In genomic region chr14:22897357-22897756, GRCh38 we compare ENCODE assay signal across 1 cellular context.
TF ChIP-seq lines count a peak whose summit lies in the region.

No MANE protein-coding gene starts in this region.

TF ChIP-seq in K562, 482 proteins besides CTCF, POLR2A, EP300 and RAD21 (continues in another document):
- TF ChIP-seq, protein P1, sequence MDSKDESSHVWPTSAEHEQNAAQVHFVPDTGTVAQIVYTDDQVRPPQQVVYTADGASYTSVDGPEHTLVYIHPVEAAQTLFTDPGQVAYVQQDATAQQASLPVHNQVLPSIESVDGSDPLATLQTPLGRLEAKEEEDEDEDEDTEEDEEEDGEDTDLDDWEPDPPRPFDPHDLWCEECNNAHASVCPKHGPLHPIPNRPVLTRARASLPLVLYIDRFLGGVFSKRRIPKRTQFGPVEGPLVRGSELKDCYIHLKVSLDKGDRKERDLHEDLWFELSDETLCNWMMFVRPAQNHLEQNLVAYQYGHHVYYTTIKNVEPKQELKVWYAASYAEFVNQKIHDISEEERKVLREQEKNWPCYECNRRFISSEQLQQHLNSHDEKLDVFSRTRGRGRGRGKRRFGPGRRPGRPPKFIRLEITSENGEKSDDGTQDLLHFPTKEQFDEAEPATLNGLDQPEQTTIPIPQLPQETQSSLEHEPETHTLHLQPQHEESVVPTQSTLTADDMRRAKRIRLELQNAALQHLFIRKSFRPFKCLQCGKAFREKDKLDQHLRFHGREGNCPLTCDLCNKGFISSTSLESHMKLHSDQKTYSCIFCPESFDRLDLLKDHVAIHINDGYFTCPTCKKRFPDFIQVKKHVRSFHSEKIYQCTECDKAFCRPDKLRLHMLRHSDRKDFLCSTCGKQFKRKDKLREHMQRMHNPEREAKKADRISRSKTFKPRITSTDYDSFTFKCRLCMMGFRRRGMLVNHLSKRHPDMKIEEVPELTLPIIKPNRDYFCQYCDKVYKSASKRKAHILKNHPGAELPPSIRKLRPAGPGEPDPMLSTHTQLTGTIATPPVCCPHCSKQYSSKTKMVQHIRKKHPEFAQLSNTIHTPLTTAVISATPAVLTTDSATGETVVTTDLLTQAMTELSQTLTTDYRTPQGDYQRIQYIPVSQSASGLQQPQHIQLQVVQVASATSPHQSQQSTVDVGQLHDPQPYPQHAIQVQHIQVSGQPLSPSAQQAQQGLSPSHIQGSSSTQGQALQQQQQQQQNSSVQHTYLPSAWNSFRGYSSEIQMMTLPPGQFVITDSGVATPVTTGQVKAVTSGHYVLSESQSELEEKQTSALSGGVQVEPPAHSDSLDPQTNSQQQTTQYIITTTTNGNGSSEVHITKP (IDR thresholded peaks at IDR 0.05; ENCODE audit: partially characterized antibody), result no peak
- TF ChIP-seq MTA3 (IDR thresholded peaks at IDR 0.05; ENCODE audit: borderline replicate concordance), result peak; percentile 71; the same call in 1 of the 2 replicates
- TF ChIP-seq TEAD2 (tag; IDR thresholded peaks at IDR 0.05), result no peak
- no peak for TF ChIP-seq RB1 (IDR thresholded peaks at IDR 0.05; ENCODE audit: low read depth)
- TF ChIP-seq, protein P2, sequence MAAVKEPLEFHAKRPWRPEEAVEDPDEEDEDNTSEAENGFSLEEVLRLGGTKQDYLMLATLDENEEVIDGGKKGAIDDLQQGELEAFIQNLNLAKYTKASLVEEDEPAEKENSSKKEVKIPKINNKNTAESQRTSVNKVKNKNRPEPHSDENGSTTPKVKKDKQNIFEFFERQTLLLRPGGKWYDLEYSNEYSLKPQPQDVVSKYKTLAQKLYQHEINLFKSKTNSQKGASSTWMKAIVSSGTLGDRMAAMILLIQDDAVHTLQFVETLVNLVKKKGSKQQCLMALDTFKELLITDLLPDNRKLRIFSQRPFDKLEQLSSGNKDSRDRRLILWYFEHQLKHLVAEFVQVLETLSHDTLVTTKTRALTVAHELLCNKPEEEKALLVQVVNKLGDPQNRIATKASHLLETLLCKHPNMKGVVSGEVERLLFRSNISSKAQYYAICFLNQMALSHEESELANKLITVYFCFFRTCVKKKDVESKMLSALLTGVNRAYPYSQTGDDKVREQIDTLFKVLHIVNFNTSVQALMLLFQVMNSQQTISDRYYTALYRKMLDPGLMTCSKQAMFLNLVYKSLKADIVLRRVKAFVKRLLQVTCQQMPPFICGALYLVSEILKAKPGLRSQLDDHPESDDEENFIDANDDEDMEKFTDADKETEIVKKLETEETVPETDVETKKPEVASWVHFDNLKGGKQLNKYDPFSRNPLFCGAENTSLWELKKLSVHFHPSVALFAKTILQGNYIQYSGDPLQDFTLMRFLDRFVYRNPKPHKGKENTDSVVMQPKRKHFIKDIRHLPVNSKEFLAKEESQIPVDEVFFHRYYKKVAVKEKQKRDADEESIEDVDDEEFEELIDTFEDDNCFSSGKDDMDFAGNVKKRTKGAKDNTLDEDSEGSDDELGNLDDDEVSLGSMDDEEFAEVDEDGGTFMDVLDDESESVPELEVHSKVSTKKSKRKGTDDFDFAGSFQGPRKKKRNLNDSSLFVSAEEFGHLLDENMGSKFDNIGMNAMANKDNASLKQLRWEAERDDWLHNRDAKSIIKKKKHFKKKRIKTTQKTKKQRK (IDR thresholded peaks at IDR 0.05; ENCODE audit: borderline replicate concordance, low read depth, low read length), result no peak
- TF ChIP-seq, protein P3, sequence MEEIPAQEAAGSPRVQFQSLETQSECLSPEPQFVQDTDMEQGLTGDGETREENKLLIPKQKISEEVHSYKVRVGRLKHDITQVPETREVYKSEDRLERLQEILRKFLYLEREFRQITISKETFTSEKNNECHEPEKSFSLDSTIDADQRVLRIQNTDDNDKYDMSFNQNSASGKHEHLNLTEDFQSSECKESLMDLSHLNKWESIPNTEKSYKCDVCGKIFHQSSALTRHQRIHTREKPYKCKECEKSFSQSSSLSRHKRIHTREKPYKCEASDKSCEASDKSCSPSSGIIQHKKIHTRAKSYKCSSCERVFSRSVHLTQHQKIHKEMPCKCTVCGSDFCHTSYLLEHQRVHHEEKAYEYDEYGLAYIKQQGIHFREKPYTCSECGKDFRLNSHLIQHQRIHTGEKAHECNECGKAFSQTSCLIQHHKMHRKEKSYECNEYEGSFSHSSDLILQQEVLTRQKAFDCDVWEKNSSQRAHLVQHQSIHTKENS (CRISPR knock-in tag; IDR thresholded peaks at IDR 0.05), result no peak
- no peak for TF ChIP-seq ZC3H8 (IDR thresholded peaks at IDR 0.05)
- TF ChIP-seq KAT2B (IDR thresholded peaks at IDR 0.05; ENCODE audit: low read depth, low read length), result no peak
- no peak for TF ChIP-seq ZNF121 (CRISPR knock-in tag; conservative IDR thresholded peaks at IDR 0.05)
- 0 out of 2 replicates have a peak, but pooled peaks have one; percentile 52 for TF ChIP-seq CREB3 (tag; conservative IDR thresholded peaks at IDR 0.05; ENCODE audit: low read depth)
- no peak for TF ChIP-seq FOS (IDR thresholded peaks at IDR 0.05; ENCODE audit: extremely low read depth, insufficient read length)
- TF ChIP-seq NUFIP1 (IDR thresholded peaks at IDR 0.05; ENCODE audit: partially characterized antibody), result no peak
- no peak for TF ChIP-seq RHOXF2B (CRISPR knock-in tag; conservative IDR thresholded peaks at IDR 0.05)
- TF ChIP-seq ZNF551 (CRISPR knock-in tag; IDR thresholded peaks at IDR 0.05), result no peak
- no peak for TF ChIP-seq ZNF766 (CRISPR knock-in tag; conservative IDR thresholded peaks at IDR 0.05)
- no peak for TF ChIP-seq ZC3H4 (CRISPR knock-in tag; IDR thresholded peaks at IDR 0.05; ENCODE audit: borderline replicate concordance)
- no peak for TF ChIP-seq ELF1 (tag; IDR thresholded peaks at IDR 0.05)
- TF ChIP-seq, protein P4, sequence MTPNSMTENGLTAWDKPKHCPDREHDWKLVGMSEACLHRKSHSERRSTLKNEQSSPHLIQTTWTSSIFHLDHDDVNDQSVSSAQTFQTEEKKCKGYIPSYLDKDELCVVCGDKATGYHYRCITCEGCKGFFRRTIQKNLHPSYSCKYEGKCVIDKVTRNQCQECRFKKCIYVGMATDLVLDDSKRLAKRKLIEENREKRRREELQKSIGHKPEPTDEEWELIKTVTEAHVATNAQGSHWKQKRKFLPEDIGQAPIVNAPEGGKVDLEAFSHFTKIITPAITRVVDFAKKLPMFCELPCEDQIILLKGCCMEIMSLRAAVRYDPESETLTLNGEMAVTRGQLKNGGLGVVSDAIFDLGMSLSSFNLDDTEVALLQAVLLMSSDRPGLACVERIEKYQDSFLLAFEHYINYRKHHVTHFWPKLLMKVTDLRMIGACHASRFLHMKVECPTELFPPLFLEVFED (CRISPR knock-in tag; conservative IDR thresholded peaks at IDR 0.05), result no peak
- TF ChIP-seq ZFP36 (IDR thresholded peaks at IDR 0.05; ENCODE audit: low read depth, low read length, partially characterized antibody), result no peak
- TF ChIP-seq, protein P5, sequence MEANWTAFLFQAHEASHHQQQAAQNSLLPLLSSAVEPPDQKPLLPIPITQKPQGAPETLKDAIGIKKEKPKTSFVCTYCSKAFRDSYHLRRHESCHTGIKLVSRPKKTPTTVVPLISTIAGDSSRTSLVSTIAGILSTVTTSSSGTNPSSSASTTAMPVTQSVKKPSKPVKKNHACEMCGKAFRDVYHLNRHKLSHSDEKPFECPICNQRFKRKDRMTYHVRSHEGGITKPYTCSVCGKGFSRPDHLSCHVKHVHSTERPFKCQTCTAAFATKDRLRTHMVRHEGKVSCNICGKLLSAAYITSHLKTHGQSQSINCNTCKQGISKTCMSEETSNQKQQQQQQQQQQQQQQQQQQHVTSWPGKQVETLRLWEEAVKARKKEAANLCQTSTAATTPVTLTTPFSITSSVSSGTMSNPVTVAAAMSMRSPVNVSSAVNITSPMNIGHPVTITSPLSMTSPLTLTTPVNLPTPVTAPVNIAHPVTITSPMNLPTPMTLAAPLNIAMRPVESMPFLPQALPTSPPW (CRISPR knock-in tag; IDR thresholded peaks at IDR 0.05), result peak; percentile 22; the same call in 1 of the 2 replicates
- TF ChIP-seq, protein P6, sequence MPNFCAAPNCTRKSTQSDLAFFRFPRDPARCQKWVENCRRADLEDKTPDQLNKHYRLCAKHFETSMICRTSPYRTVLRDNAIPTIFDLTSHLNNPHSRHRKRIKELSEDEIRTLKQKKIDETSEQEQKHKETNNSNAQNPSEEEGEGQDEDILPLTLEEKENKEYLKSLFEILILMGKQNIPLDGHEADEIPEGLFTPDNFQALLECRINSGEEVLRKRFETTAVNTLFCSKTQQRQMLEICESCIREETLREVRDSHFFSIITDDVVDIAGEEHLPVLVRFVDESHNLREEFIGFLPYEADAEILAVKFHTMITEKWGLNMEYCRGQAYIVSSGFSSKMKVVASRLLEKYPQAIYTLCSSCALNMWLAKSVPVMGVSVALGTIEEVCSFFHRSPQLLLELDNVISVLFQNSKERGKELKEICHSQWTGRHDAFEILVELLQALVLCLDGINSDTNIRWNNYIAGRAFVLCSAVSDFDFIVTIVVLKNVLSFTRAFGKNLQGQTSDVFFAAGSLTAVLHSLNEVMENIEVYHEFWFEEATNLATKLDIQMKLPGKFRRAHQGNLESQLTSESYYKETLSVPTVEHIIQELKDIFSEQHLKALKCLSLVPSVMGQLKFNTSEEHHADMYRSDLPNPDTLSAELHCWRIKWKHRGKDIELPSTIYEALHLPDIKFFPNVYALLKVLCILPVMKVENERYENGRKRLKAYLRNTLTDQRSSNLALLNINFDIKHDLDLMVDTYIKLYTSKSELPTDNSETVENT (CRISPR knock-in tag; IDR thresholded peaks at IDR 0.05), result no peak
- TF ChIP-seq MTA1 (IDR thresholded peaks at IDR 0.05; ENCODE audit: borderline replicate concordance), result peak; percentile 58; the same call in 1 of the 2 replicates
- no peak; the same call in 1 of the 2 replicates for TF ChIP-seq CXXC5 (CRISPR knock-in tag; IDR thresholded peaks at IDR 0.05)
- no peak for TF ChIP-seq ZNF124 (CRISPR knock-in tag; IDR thresholded peaks at IDR 0.05)
- no peak for TF ChIP-seq ZNF197 (CRISPR knock-in tag; IDR thresholded peaks at IDR 0.05; ENCODE audit: low read depth)
- TF ChIP-seq MCM5 (IDR thresholded peaks at IDR 0.05; ENCODE audit: low read depth), result no peak
- TF ChIP-seq ETV1 (tag; conservative IDR thresholded peaks at IDR 0.05; ENCODE audit: low read depth), result no peak
- TF ChIP-seq SUPT5H (IDR thresholded peaks at IDR 0.05), result no peak
- TF ChIP-seq HNRNPH1 (optimal IDR thresholded peaks at IDR 0.05; ENCODE audit: low read depth, low read length), result no peak
- TF ChIP-seq NFE2 (IDR thresholded peaks at IDR 0.05; ENCODE audit: low read depth), result no peak
- TF ChIP-seq ZNF436 (CRISPR knock-in tag; IDR thresholded peaks at IDR 0.05), result no peak
- TF ChIP-seq, protein P7, sequence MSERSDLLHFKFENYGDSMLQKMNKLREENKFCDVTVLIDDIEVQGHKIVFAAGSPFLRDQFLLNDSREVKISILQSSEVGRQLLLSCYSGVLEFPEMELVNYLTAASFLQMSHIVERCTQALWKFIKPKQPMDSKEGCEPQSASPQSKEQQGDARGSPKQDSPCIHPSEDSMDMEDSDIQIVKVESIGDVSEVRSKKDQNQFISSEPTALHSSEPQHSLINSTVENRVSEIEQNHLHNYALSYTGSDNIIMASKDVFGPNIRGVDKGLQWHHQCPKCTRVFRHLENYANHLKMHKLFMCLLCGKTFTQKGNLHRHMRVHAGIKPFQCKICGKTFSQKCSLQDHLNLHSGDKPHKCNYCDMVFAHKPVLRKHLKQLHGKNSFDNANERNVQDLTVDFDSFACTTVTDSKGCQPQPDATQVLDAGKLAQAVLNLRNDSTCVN (CRISPR knock-in tag; IDR thresholded peaks at IDR 0.05), result no peak
- TF ChIP-seq COPS2 (conservative IDR thresholded peaks at IDR 0.05), result no peak
- TF ChIP-seq HDAC3 (IDR thresholded peaks at IDR 0.05; ENCODE audit: borderline replicate concordance, partially characterized antibody), result peak; percentile 77
- no peak for TF ChIP-seq RBM39 (optimal IDR thresholded peaks at IDR 0.05; ENCODE audit: low read depth, low read length)
- TF ChIP-seq FOXJ2 (tag; IDR thresholded peaks at IDR 0.05), result no peak
- no peak for TF ChIP-seq POLR2H (tag; IDR thresholded peaks at IDR 0.05; ENCODE audit: low read depth)
- TF ChIP-seq SOX6 (IDR thresholded peaks at IDR 0.05), result peak; percentile 73
- TF ChIP-seq SIN3B (IDR thresholded peaks at IDR 0.05; ENCODE audit: low read depth), result no peak
- no peak for TF ChIP-seq NFIX (CRISPR knock-in tag; IDR thresholded peaks at IDR 0.05; ENCODE audit: low read depth)
- no peak for TF ChIP-seq BCL6 (CRISPR knock-in tag; IDR thresholded peaks at IDR 0.05)
- TF ChIP-seq ASH1L (IDR thresholded peaks at IDR 0.05; ENCODE audit: borderline replicate concordance, low read depth, partially characterized antibody), result no peak
- TF ChIP-seq MEF2A (IDR thresholded peaks at IDR 0.05; ENCODE audit: control insufficient read depth, low read depth, low read length), result no peak
- no peak for TF ChIP-seq ZKSCAN8 (CRISPR knock-in tag; IDR thresholded peaks at IDR 0.05)
- TF ChIP-seq ZNF830 (CRISPR knock-in tag; IDR thresholded peaks at IDR 0.05), result no peak
- TF ChIP-seq ZKSCAN1 (IDR thresholded peaks at IDR 0.05; ENCODE audit: low read depth, low read length), result no peak
- TF ChIP-seq KDM2B (CRISPR knock-in tag; IDR thresholded peaks at IDR 0.05), result no peak
- TF ChIP-seq SRSF3 (IDR thresholded peaks at IDR 0.05; ENCODE audit: insufficient read depth, low read length), result no peak
- TF ChIP-seq ZNF140 (CRISPR knock-in tag; IDR thresholded peaks at IDR 0.05), result no peak
- TF ChIP-seq MED1 (CRISPR knock-in tag; IDR thresholded peaks at IDR 0.05; ENCODE audit: borderline replicate concordance), result no peak
- TF ChIP-seq HMG20A (CRISPR knock-in tag; conservative IDR thresholded peaks at IDR 0.05), result no peak
- TF ChIP-seq TSC22D4 (tag; IDR thresholded peaks at IDR 0.05), result no peak
- no peak for TF ChIP-seq ZNF75A (CRISPR knock-in tag; IDR thresholded peaks at IDR 0.05)
- no peak for TF ChIP-seq CCAR2 (IDR thresholded peaks at IDR 0.05; ENCODE audit: low read depth, low read length)
- no peak for TF ChIP-seq CEBPG (CRISPR knock-in tag; IDR thresholded peaks at IDR 0.05)
- TF ChIP-seq CEBPG (tag; conservative IDR thresholded peaks at IDR 0.05 in 1 of 2, IDR thresholded peaks at IDR 0.05 in 1 of 2), result no peak
- no peak for TF ChIP-seq YBX1 (IDR thresholded peaks at IDR 0.05)
